ENCODE assay signal across 20 cellular contexts in genomic region chr11:74002832-74003231, GRCh38. TPM values are rescaled to one million over a fixed set of nuclear protein-coding genes. Genes with fewer than 3 reads are reported as not detected.
A peak's percentile ranks its signal among the peaks of the same experiment; 100 is the strongest.
DNase-seq lines count a peak whose midpoint lies in the region; ATAC-seq and TF ChIP-seq lines count a peak whose summit lies in the region.
"Had no signal": no experiment of that assay in that cellular context is flagged by ENCODE, and none has a peak within 500 bp of the region (broad histone marks: within the 10 kb centered on the region; RNA-seq: fewer than 3 reads in every experiment).

No MANE protein-coding gene starts in this region.

- H3K27ac Mint-ChIP-seq in T-helper 1 cell treated with Interleukin-12 subunit alpha and Interleukin-12 subunit beta and Interleukin-4 antibody, amounts not matched to agents 30 μg/mL and 1 μg/mL, for 36 hours = peak overlapping the region; percentile 5
- peak overlapping the region; percentile 4 for H3K27ac Mint-ChIP-seq in activated B cell treated with CpG ODN at 0.5 μM for 24 hours
- H3K27ac Mint-ChIP-seq in naive thymus-derived CD4-positive, alpha-beta T cell = peak overlapping the region; percentile 44 to 99 (median 96)

- POLR2A ChIA-PET in activated B cell treated with CpG ODN at 0.5 μM for 24 hours (lab: Charles Lee) = interaction anchor here (17.5 kb wide), 1 partner anchor 27 kb away, joined by 425 read pairs; the partner anchor contains the start of gene UCP2
- POLR2A ChIA-PET in naive thymus-derived CD4-positive, alpha-beta T cell (lab: Charles Lee) = interaction anchor here (0.6 to 31.1 kb wide), 4 partner anchors 8 to 28 kb away, joined by 3 to 1403 read pairs (median 48); partner anchors contain the start of gene UCP2

- H3K27ac ChIP-seq in naive thymus-derived CD4-positive, alpha-beta T cell (ENCODE audit: low read depth, low read length) = no peak overlapping the region
- no peak overlapping the region for H3K27ac ChIP-seq in spleen
- H3K27ac ChIP-seq: 22Rv1, KMS-11 had no signal

- peaks cover 39 to 43% of the 10 kb centered on the region in 2 donors for H3K4me1 ChIP-seq in naive thymus-derived CD4-positive, alpha-beta T cell (ENCODE audit: control insufficient read depth in 2 of 2, insufficient read depth in 2 of 2, low read length in 2 of 2)
- peaks cover 6 to 47% (median 22%) of the 10 kb centered on the region in 6 donors for H3K4me1 ChIP-seq in spleen

- intact Hi-C loops in activated B cell treated with CpG ODN at 0.5 μM for 24 hours (cut with micrococcal nuclease) (no loop called here), spleen (cut with DNase I; ENCODE audit: low total_unique reads) (no loop called here)
- intact Hi-C loops in naive thymus-derived CD4-positive, alpha-beta T cell (cut with micrococcal nuclease) = no loop called here

- H3K9me3 ChIP-seq in naive thymus-derived CD4-positive, alpha-beta T cell (ENCODE audit: control insufficient read depth in 2 of 3, low read length in 3 of 3) = no peaks in the 10 kb centered on the region
- H3K9me3 ChIP-seq in spleen = no peaks in the 10 kb centered on the region

- CTCF ChIA-PET in activated B cell treated with CpG ODN at 0.5 μM for 24 hours (lab: Charles Lee) = no interaction called here
- CTCF ChIA-PET in naive thymus-derived CD4-positive, alpha-beta T cell (lab: Charles Lee) = interaction anchor here (1.0 to 2.1 kb wide), 2 partner anchors 12 to 22 kb away, joined by 5 to 6 read pairs; no protein-coding TSS in a partner anchor

- TF ChIP-seq CTCF in activated B cell treated with CpG ODN at 0.5 μM for 24 hours (IDR thresholded peaks at IDR 0.05) = no peak
- TF ChIP-seq CTCF in spleen (IDR thresholded peaks at IDR 0.05 in 8 of 11, conservative IDR thresholded peaks at IDR 0.05 in 3 of 11) = no peak

- peaks cover 58% of the 10 kb centered on the region for H3K4me1 Mint-ChIP-seq in T-helper 1 cell treated with Interleukin-12 subunit alpha and Interleukin-12 subunit beta and Interleukin-4 antibody, amounts not matched to agents 30 μg/mL and 1 μg/mL, for 36 hours (ENCODE audit: low read depth)
- peaks cover 48% of the 10 kb centered on the region for H3K4me1 Mint-ChIP-seq in activated B cell treated with CpG ODN at 0.5 μM for 24 hours
- H3K4me1 Mint-ChIP-seq in naive thymus-derived CD4-positive, alpha-beta T cell = peaks cover 40 to 78% (median 66%) of the 10 kb centered on the region in 7 donors

- TF ChIP-seq POLR2A in spleen (IDR thresholded peaks at IDR 0.05) = no peak

- peaks cover 31% of the 10 kb centered on the region for H3K36me3 Mint-ChIP-seq in T-helper 1 cell treated with Interleukin-12 subunit alpha and Interleukin-12 subunit beta and Interleukin-4 antibody, amounts not matched to agents 30 μg/mL and 1 μg/mL, for 36 hours (ENCODE audit: low read depth)
- H3K36me3 Mint-ChIP-seq in activated B cell treated with CpG ODN at 0.5 μM for 24 hours (ENCODE audit: low read depth) = peaks cover 30% of the 10 kb centered on the region
- peaks cover 5 to 31% (median 29%) of the 10 kb centered on the region in 5 donors for H3K36me3 Mint-ChIP-seq in naive thymus-derived CD4-positive, alpha-beta T cell

- no peaks in the 10 kb centered on the region for H3K9me3 Mint-ChIP-seq in T-helper 1 cell treated with Interleukin-12 subunit alpha and Interleukin-12 subunit beta and Interleukin-4 antibody, amounts not matched to agents 30 μg/mL and 1 μg/mL, for 36 hours
- H3K9me3 Mint-ChIP-seq in activated B cell treated with CpG ODN at 0.5 μM for 24 hours = no peaks in the 10 kb centered on the region
- H3K9me3 Mint-ChIP-seq in naive thymus-derived CD4-positive, alpha-beta T cell = no peaks in the 10 kb centered on the region

- H3K4me3 Mint-ChIP-seq in T-helper 1 cell treated with Interleukin-12 subunit alpha and Interleukin-12 subunit beta and Interleukin-4 antibody, amounts not matched to agents 30 μg/mL and 1 μg/mL, for 36 hours = no peak overlapping the region
- H3K4me3 Mint-ChIP-seq in activated B cell treated with CpG ODN at 0.5 μM for 24 hours = no peak overlapping the region
- H3K4me3 Mint-ChIP-seq in naive thymus-derived CD4-positive, alpha-beta T cell = peak overlapping the region in 2 of 10 donors; percentile 4 to 48

- no peak overlapping the region for H3K4me3 ChIP-seq in naive thymus-derived CD4-positive, alpha-beta T cell (ENCODE audit: low read length)
- H3K4me3 ChIP-seq in spleen = no peak overlapping the region

- no peak for ATAC-seq in activated B cell treated with CpG ODN at 0.5 μM for 24 hours (ENCODE audit: low read depth)
- no peak for ATAC-seq in naive thymus-derived CD4-positive, alpha-beta T cell
- ATAC-seq in GM19023 (IDR thresholded peaks at IDR 0.05; ENCODE audit: unreplicated experiment) = no peak
- ATAC-seq in HG03442 (IDR thresholded peaks at IDR 0.05; ENCODE audit: unreplicated experiment) = no peak
- ATAC-seq: HepG2, PC-3 had no signal

- no peaks in the 10 kb centered on the region for H3K27me3 Mint-ChIP-seq in T-helper 1 cell treated with Interleukin-12 subunit alpha and Interleukin-12 subunit beta and Interleukin-4 antibody, amounts not matched to agents 30 μg/mL and 1 μg/mL, for 36 hours (ENCODE audit: low read depth)
- no peaks in the 10 kb centered on the region for H3K27me3 Mint-ChIP-seq in activated B cell treated with CpG ODN at 0.5 μM for 24 hours
- H3K27me3 Mint-ChIP-seq in naive thymus-derived CD4-positive, alpha-beta T cell = no peaks in the 10 kb centered on the region

- peaks cover 0 to 11% (median 0%) of the 10 kb centered on the region in 3 experiments for H3K36me3 ChIP-seq in naive thymus-derived CD4-positive, alpha-beta T cell (ENCODE audit: control insufficient read depth in 2 of 3, insufficient read depth in 3 of 3, low read length in 3 of 3)
- H3K36me3 ChIP-seq in spleen = peaks cover 0 to 61% (median 17%) of the 10 kb centered on the region in 6 donors

- WGBS in spleen, 5 donors = 92 to 99% (median 96%) methylated on average over 4 of the region's 4 CpGs

- H3K27me3 ChIP-seq in naive thymus-derived CD4-positive, alpha-beta T cell (ENCODE audit: control insufficient read depth in 2 of 2, insufficient read depth in 2 of 2, low read length in 2 of 2) = no peaks in the 10 kb centered on the region
- H3K27me3 ChIP-seq in spleen (replicated peaks in 1 of 7) = no peaks in the 10 kb centered on the region

- DNase-seq in T-helper 1 cell (no peak), activated B cell treated with CpG ODN at 0.5 μM for 24 hours (no peak), spleen (peak; percentile 7), NCI-H524 (lab: John Stamatoyannopoulos, UW) (no peak)
- no peak for DNase-seq in naive thymus-derived CD4-positive, alpha-beta T cell
- DNase-seq: Calu3, MV-4-11, NCI-H187, NCI-H2107, NCI-H2227 treated with DMSO at 0.1 percent for 48 hours, NCI-H524 treated with DMSO at 0.1 percent for 48 hours, PC-3, RPMI8226, SHP77 treated with DMSO at 0.1 percent for 48 hours had no signal

RNA-seq across cellular contexts. Expression of gene UCP3, which starts 6.1 kb away (rescaled TPM):
- 4.4 and 5.7 TPM in 2 replicates for total RNA-seq in activated B cell treated with CpG ODN at 0.5 μM for 24 hours
- 10 to 100 TPM in 1 of 5 experiments, 1 to 10 TPM in 4; 3.8 to 10.5 (median 6.6) TPM for total RNA-seq in naive thymus-derived CD4-positive, alpha-beta T cell
- under 1 TPM; 0.41 to 0.97 TPM for polyA plus RNA-seq in naive thymus-derived CD4-positive, alpha-beta T cell
- total RNA-seq in spleen = 1 to 10 TPM; 2.0 to 7.1 (median 4.8) TPM
- 1 to 10 TPM in 2 of 3 donors, under 1 TPM in 1; 0.68 to 2.6 (median 1.5) TPM for polyA plus RNA-seq in spleen
- total RNA-seq: HepG2 had no signal

RNA-seq across cellular contexts. Expression of gene UCP2, which starts 20.2 kb away (rescaled TPM):
- total RNA-seq in activated B cell treated with CpG ODN at 0.5 μM for 24 hours (424 and 458 TPM in 2 replicates), spleen (100 to 1,000 TPM; 369 to 556 (median 427) TPM)
- 100 to 1,000 TPM; 365 to 949 (median 395) TPM for total RNA-seq in naive thymus-derived CD4-positive, alpha-beta T cell
- polyA plus RNA-seq in naive thymus-derived CD4-positive, alpha-beta T cell = 1,000 to 10,000 TPM; 1,221 to 1,411 TPM
- 100 to 1,000 TPM; 209 to 281 (median 275) TPM for polyA plus RNA-seq in spleen

RNA-seq across cellular contexts. Expression of gene DNAJB13, which starts 52.0 kb away (rescaled TPM):
- total RNA-seq in activated B cell treated with CpG ODN at 0.5 μM for 24 hours (not detected in 2 replicates), spleen (under 1 TPM in 1 of 7 donors, not detected in 6; 0.32 TPM)
- total RNA-seq in naive thymus-derived CD4-positive, alpha-beta T cell = under 1 TPM in 4 of 5 experiments, not detected in 1; 0.19 to 0.73 (median 0.44) TPM
- polyA plus RNA-seq in naive thymus-derived CD4-positive, alpha-beta T cell = under 1 TPM; 0.32 to 0.45 TPM
- polyA plus RNA-seq in spleen = under 1 TPM in 2 of 3 donors, not detected in 1; 0.04 to 0.06 TPM
- total RNA-seq: HepG2 had no signal

Comparison
In these comparisons a context has a peak if more than half of its experiments do, and no peak if none do; other contexts are left out.
1. H3K27ac Mint-ChIP-seq: peak in every context shown above with its lines; median percentile 96 in naive thymus-derived CD4-positive, alpha-beta T cell; 5 in T-helper 1 cell treated with Interleukin-12 subunit alpha and Interleukin-12 subunit beta and Interleukin-4 antibody, amounts not matched to agents 30 μg/mL and 1 μg/mL, for 36 hours; 4 in activated B cell treated with CpG ODN at 0.5 μM for 24 hours.